16 cellular contexts compared by ENCODE assay signal in genomic region chr16:66223176-66223780, GRCh38.
DNase-seq lines count a peak whose midpoint lies in the region; ATAC-seq and TF ChIP-seq lines count a peak whose summit lies in the region.
"Had no signal": no experiment of that assay in that cellular context is flagged by ENCODE, and none has a peak within 500 bp of the region (broad histone marks: within the 10 kb centered on the region; RNA-seq: fewer than 3 reads in every experiment).

No MANE protein-coding gene starts in this region.

- H3K27me3 ChIP-seq in MG63 = no peaks in the 10 kb centered on the region

- H3K9me3 ChIP-seq in MG63 = no peaks in the 10 kb centered on the region

- H3K4me3 ChIP-seq in MG63 = no peak overlapping the region
- no peak overlapping the region for H3K4me3 ChIP-seq in fibroblast of mammary gland (ENCODE audit: control insufficient read depth, low read depth, low read length)
- H3K4me3 ChIP-seq: GM12878, GM23338 had no signal

- no peak overlapping the region for H3K4me3 Mint-ChIP-seq in osteocyte (ENCODE audit: unreplicated experiment)
- H3K4me3 Mint-ChIP-seq: activated CD4-positive, alpha-beta T cell treated with anti-CD3 and anti-CD28 coated beads, Interleukin-2, amount 10 ng/mL, durations not matched to agents 7 days and 5 days; activated naive CD8-positive, alpha-beta T cell treated with anti-CD3 and anti-CD28 coated beads, Interleukin-2, amount 10 ng/mL, durations not matched to agents 7 days and 5 days; activated T-cell treated with anti-CD3 and anti-CD28 coated beads, Interleukin-2, amount 50 U/mL, for 4 hours; CD4-positive, alpha-beta memory T cell; GM23338 had no signal

- no peaks in the 10 kb centered on the region for H3K36me3 ChIP-seq in MG63

- peaks cover 26% of the 10 kb centered on the region for H3K4me1 Mint-ChIP-seq in osteocyte (ENCODE audit: unreplicated experiment)
- H3K4me1 Mint-ChIP-seq: activated naive CD8-positive, alpha-beta T cell treated with anti-CD3 and anti-CD28 coated beads, Interleukin-2, amount 10 ng/mL, durations not matched to agents 7 days and 5 days; GM23338 had no signal

- ATAC-seq in GM21619 (IDR thresholded peaks at IDR 0.05; ENCODE audit: unreplicated experiment) = no peak
- ATAC-seq: activated T-cell treated with anti-CD3 and anti-CD28 coated beads, Interleukin-2, amount 50 U/mL, for 4 hours; GM12878; GM23338 had no signal

- TF ChIP-seq CTCF in fibroblast of mammary gland (conservative IDR thresholded peaks at IDR 0.05; ENCODE audit: control insufficient read depth, insufficient read depth, low read depth, low read length) (no peak), osteocyte (IDR thresholded peaks at IDR 0.05) (no peak)

- H3K27me3 Mint-ChIP-seq in osteocyte (ENCODE audit: unreplicated experiment) = no peaks in the 10 kb centered on the region

- no peaks in the 10 kb centered on the region for H3K36me3 Mint-ChIP-seq in osteocyte (ENCODE audit: unreplicated experiment)
- H3K36me3 Mint-ChIP-seq: activated naive CD8-positive, alpha-beta T cell treated with anti-CD3 and anti-CD28 coated beads, Interleukin-2, amount 10 ng/mL, durations not matched to agents 7 days and 5 days; CD4-positive, alpha-beta memory T cell had no signal

- no peaks in the 10 kb centered on the region for H3K9me3 Mint-ChIP-seq in osteocyte (ENCODE audit: unreplicated experiment)
- H3K9me3 Mint-ChIP-seq: activated CD4-positive, alpha-beta T cell treated with anti-CD3 and anti-CD28 coated beads, Interleukin-2, amount 10 ng/mL, durations not matched to agents 7 days and 5 days; activated naive CD8-positive, alpha-beta T cell treated with anti-CD3 and anti-CD28 coated beads, Interleukin-2, amount 10 ng/mL, durations not matched to agents 7 days and 5 days; activated T-cell treated with anti-CD3 and anti-CD28 coated beads, Interleukin-2, amount 50 U/mL, for 4 hours; CD4-positive, alpha-beta memory T cell; GM23338 had no signal

- DNase-seq in Ammon's horn (ENCODE audit: low spot score) (peak; percentile 56), MG63 (peak; percentile 74), fibroblast of mammary gland (ENCODE audit: low read depth) (peak; percentile 95), osteocyte (ENCODE audit: extremely low spot score, unreplicated experiment) (no peak), cerebellum (ENCODE audit: low spot score) (no peak), NCI-H446 (lab: John Stamatoyannopoulos, UW) (no peak)
- DNase-seq: activated CD4-positive, alpha-beta T cell treated with anti-CD3 and anti-CD28 coated beads, Interleukin-2, amount 10 ng/mL, durations not matched to agents 7 days and 5 days; activated naive CD8-positive, alpha-beta T cell treated with anti-CD3 and anti-CD28 coated beads, Interleukin-2, amount 10 ng/mL, durations not matched to agents 7 days and 5 days; activated T-cell treated with anti-CD3 and anti-CD28 coated beads, Interleukin-2, amount 50 U/mL, for 4 hours; CD4-positive, alpha-beta memory T cell; NCI-H1436 treated with DMSO at 0.1 percent for 48 hours; NCI-H510A treated with DMSO at 0.1 percent for 48 hours; posterior cingulate gyrus had no signal

- H3K27ac Mint-ChIP-seq in osteocyte (ENCODE audit: unreplicated experiment) = peak overlapping the region; percentile 47
- H3K27ac Mint-ChIP-seq: activated CD4-positive, alpha-beta T cell treated with anti-CD3 and anti-CD28 coated beads, Interleukin-2, amount 10 ng/mL, durations not matched to agents 7 days and 5 days; activated naive CD8-positive, alpha-beta T cell treated with anti-CD3 and anti-CD28 coated beads, Interleukin-2, amount 10 ng/mL, durations not matched to agents 7 days and 5 days; CD4-positive, alpha-beta memory T cell; GM23338 had no signal

Comparison
In these comparisons a context has a peak if more than half of its experiments do, and no peak if none do; other contexts are left out.
1. DNase-seq: peak in Ammon's horn (single experiment), MG63 (single experiment) and fibroblast of mammary gland (single experiment); none in osteocyte (single experiment), cerebellum (single experiment) and NCI-H446 (0 of 2).